1 cellular context compared by ENCODE assay signal in genomic region chr2:227326783-227327182, GRCh38.
TF ChIP-seq lines count a peak whose summit lies in the region.

No MANE protein-coding gene starts in this region.

TF ChIP-seq in K562, 482 proteins besides CTCF, POLR2A, EP300 and RAD21:
- TF ChIP-seq, protein P1, sequence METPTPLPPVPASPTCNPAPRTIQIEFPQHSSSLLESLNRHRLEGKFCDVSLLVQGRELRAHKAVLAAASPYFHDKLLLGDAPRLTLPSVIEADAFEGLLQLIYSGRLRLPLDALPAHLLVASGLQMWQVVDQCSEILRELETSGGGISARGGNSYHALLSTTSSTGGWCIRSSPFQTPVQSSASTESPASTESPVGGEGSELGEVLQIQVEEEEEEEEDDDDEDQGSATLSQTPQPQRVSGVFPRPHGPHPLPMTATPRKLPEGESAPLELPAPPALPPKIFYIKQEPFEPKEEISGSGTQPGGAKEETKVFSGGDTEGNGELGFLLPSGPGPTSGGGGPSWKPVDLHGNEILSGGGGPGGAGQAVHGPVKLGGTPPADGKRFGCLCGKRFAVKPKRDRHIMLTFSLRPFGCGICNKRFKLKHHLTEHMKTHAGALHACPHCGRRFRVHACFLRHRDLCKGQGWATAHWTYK (CRISPR knock-in tag; IDR thresholded peaks at IDR 0.05), result no peak
